In genomic region chr12:2064078-2064507, GRCh38 we compare ENCODE assay signal across 8 cellular contexts. TPM values are rescaled to one million over a fixed set of nuclear protein-coding genes. Genes with fewer than 3 reads are reported as not detected.
DNase-seq lines count a peak whose midpoint lies in the region; ATAC-seq, FAIRE-seq and TF ChIP-seq lines count a peak whose summit lies in the region.

No MANE protein-coding gene starts in this region.

- 25 to 39% methylated on average over 5 of the region's 5 CpGs for WGBS in heart right ventricle, 2 donors

- H3K36me3 ChIP-seq in heart right ventricle (peaks cover 0 to 19% (median 0%) of the 10 kb centered on the region in 9 donors), kidney (ENCODE audit: control insufficient read depth in 1 of 2, insufficient read depth in 2 of 2, low read length in 2 of 2) (no peaks in the 10 kb centered on the region)

- peaks cover 0 to under 1% (median 0%) of the 10 kb centered on the region in 11 donors for H3K9me3 ChIP-seq in heart right ventricle
- no peaks in the 10 kb centered on the region for H3K9me3 ChIP-seq in kidney (ENCODE audit: control insufficient read depth in 1 of 2, low read length in 2 of 2)

- H3K4me3 ChIP-seq in heart right ventricle (peak overlapping the region in 4 of 10 donors; percentile 2 to 21 (median 5)), kidney (ENCODE audit: low read length in 2 of 2) (peak overlapping the region; percentile 8 to 16)

- ATAC-seq in heart right ventricle (peak in 6 of 8 donors; percentile 30 to 51 (median 40)), Right ventricle myocardium inferior (no peak), WTC11 (0 out of 2 replicates have a peak, but pooled peaks have one; percentile 20), GM21723 (IDR thresholded peaks at IDR 0.05; ENCODE audit: unreplicated experiment) (no peak)

- POLR2A ChIA-PET in WTC11 (lab: Charles Lee) = no interaction called here

- no peaks in the 10 kb centered on the region for H3K27me3 Mint-ChIP-seq in WTC11 (ENCODE audit: low read depth)

- CTCF ChIA-PET in WTC11 (lab: Charles Lee) = interaction anchor here (0.8 kb wide), 1 partner anchor 218 kb away, joined by 3 read pairs; no protein-coding TSS in a partner anchor

- intact Hi-C loops in heart right ventricle (cut with DNase I) (loop anchor here in 3 of 10 donors (5.0 to 10.0 kb wide), 3 partner anchors 91 to 213 kb away; no protein-coding TSS in a partner anchor), Right ventricle myocardium inferior (cut with DNase I) (no loop called here), kidney (cut with DNase I) (no loop called here)

- DNase-seq in heart right ventricle (no peak), Right ventricle myocardium inferior (ENCODE audit: missing footprints) (no peak), WTC11 (ENCODE audit: low spot score) (no peak), kidney (no peak), globus pallidus (ENCODE audit: low spot score) (no peak), COLO829 (ENCODE audit: low spot score) (no peak), GOT3 (lab: John Stamatoyannopoulos, UW) (no peak)

- H3K4me3 Mint-ChIP-seq in WTC11 = no peak overlapping the region

- peaks cover under 1% of the 10 kb centered on the region; the same call in 1 of the 2 replicates for H3K36me3 Mint-ChIP-seq in WTC11

- FAIRE-seq in kidney (lab: Jason Lieb, UNC) = no peak

- H3K27ac Mint-ChIP-seq in WTC11 = no peak overlapping the region

- H3K9me3 Mint-ChIP-seq in WTC11 = peaks cover 3% of the 10 kb centered on the region

- H3K27ac ChIP-seq in heart right ventricle (peak overlapping the region; percentile 32 to 76 (median 62)), kidney (ENCODE audit: low read depth in 2 of 2, low read length in 2 of 2) (no peak overlapping the region)

- H3K27me3 ChIP-seq in heart right ventricle = no peaks in the 10 kb centered on the region

- H3K4me1 ChIP-seq in heart right ventricle = peaks cover 12 to 84% (median 46%) of the 10 kb centered on the region in 9 donors
- H3K4me1 ChIP-seq in kidney (ENCODE audit: control insufficient read depth in 1 of 2, insufficient read depth in 1 of 2, low read depth in 1 of 2, low read length in 2 of 2) = peaks cover 4 to 6% of the 10 kb centered on the region in 2 donors

- peaks cover 7% of the 10 kb centered on the region for H3K4me1 Mint-ChIP-seq in WTC11

- no peak overlapping the region for H3K9ac ChIP-seq in kidney (ENCODE audit: low read length in 2 of 2)

- TF ChIP-seq CTCF in heart right ventricle (IDR thresholded peaks at IDR 0.05) = no peak
- TF ChIP-seq CTCF in WTC11 (IDR thresholded peaks at IDR 0.05) = no peak
- no peak for TF ChIP-seq CTCF in kidney (IDR thresholded peaks at IDR 0.05; ENCODE audit: borderline replicate concordance, extremely low read depth, insufficient read depth)

TF ChIP-seq in WTC11, 78 proteins besides CTCF, POLR2A, EP300 and RAD21 (continues in another document):
- TF ChIP-seq TP53 (CRISPR knock-in tag; IDR thresholded peaks at IDR 0.05) = no peak
- no peak for TF ChIP-seq ZNF219 (CRISPR knock-in tag; IDR thresholded peaks at IDR 0.05; ENCODE audit: borderline replicate concordance)
- no peak for TF ChIP-seq FOXP4 (CRISPR knock-in tag; IDR thresholded peaks at IDR 0.05)
- TF ChIP-seq HMGXB4 (CRISPR knock-in tag; IDR thresholded peaks at IDR 0.05) = no peak
- TF ChIP-seq MXD4 (CRISPR knock-in tag; IDR thresholded peaks at IDR 0.05; ENCODE audit: borderline replicate concordance) = no peak
- TF ChIP-seq NFATC4 (CRISPR knock-in tag; IDR thresholded peaks at IDR 0.05) = no peak
- TF ChIP-seq IRF1 (CRISPR knock-in tag; IDR thresholded peaks at IDR 0.05) = no peak
- TF ChIP-seq ZBTB43 (CRISPR knock-in tag; IDR thresholded peaks at IDR 0.05) = no peak
- TF ChIP-seq SMAD4 (CRISPR knock-in tag; IDR thresholded peaks at IDR 0.05) = no peak
- TF ChIP-seq ZNF281 (CRISPR knock-in tag; IDR thresholded peaks at IDR 0.05) = no peak
- TF ChIP-seq MLX (CRISPR knock-in tag; IDR thresholded peaks at IDR 0.05) = no peak

RNA-seq across cellular contexts. Expression of gene CACNA1C, which starts 11.3 kb away (rescaled TPM):
- 100 to 1,000 TPM; 146 to 222 (median 187) TPM for total RNA-seq in heart right ventricle
- polyA plus RNA-seq in heart right ventricle = 10 to 100 TPM; 19.1 to 68.9 TPM
- 171 TPM for total RNA-seq in Right ventricle myocardium inferior
- total RNA-seq in WTC11 (2021) = 1.7 to 2.2 TPM (median 2.1 TPM) in 3 replicates
- total RNA-seq in kidney = 17.4 TPM
- polyA plus RNA-seq in kidney (ENCODE audit: insufficient read depth, low read depth, low replicate concordance) = 1.6 TPM

RNA-seq across cellular contexts. Expression of gene DCP1B, which starts 59.8 kb away (rescaled TPM):
- total RNA-seq in heart right ventricle = 1 to 10 TPM; 1.1 to 4.1 (median 2.0) TPM
- polyA plus RNA-seq in heart right ventricle = 1 to 10 TPM; 1.4 to 4.9 TPM
- total RNA-seq in Right ventricle myocardium inferior = 2.4 TPM
- 19.4 to 25.1 TPM (median 23.3 TPM) in 3 replicates for total RNA-seq in WTC11 (2021)
- total RNA-seq in kidney = 15.0 TPM
- polyA plus RNA-seq in kidney (ENCODE audit: insufficient read depth, low read depth, low replicate concordance) = 11.3 TPM

Comparison
In these comparisons a context has a peak if more than half of its experiments do, and no peak if none do; other contexts are left out.
1. ATAC-seq: peak in heart right ventricle (6 of 8) and WTC11 (single experiment); none in Right ventricle myocardium inferior (single experiment) and GM21723 (single experiment).
2. H3K27ac ChIP-seq: peak in heart right ventricle (10 of 10); none in kidney (0 of 2).